Comparison of ENCODE assay signal across 25 cellular contexts in genomic region chr7:144404911-144405310, GRCh38. TPM values are rescaled to one million over a fixed set of nuclear protein-coding genes. Genes with fewer than 3 reads are reported as not detected.
"Had no signal": no experiment of that assay in that cellular context is flagged by ENCODE, and none has a peak within 500 bp of the region (broad histone marks: within the 10 kb centered on the region; RNA-seq: fewer than 3 reads in every experiment).

No MANE protein-coding gene starts in this region.

- H3K4me3 ChIP-seq: coronary artery, dorsolateral prefrontal cortex, esophagus muscularis mucosa, suprapubic skin, thyroid gland, upper lobe of left lung, uterus had no signal

- ATAC-seq: foreskin keratinocyte; left colon; naive thymus-derived CD4-positive, alpha-beta T cell; right cardiac atrium; stimulated activated effector memory CD8-positive, alpha-beta T cell treated with anti-CD3 and anti-CD28 coated beads, Interleukin-12 subunit alpha, Interleukin-12 subunit beta, amount 100 ng/mL, for 72 hours; stimulated activated naive CD8-positive, alpha-beta T cell treated with anti-CD3 and anti-CD28 coated beads, Interleukin-15, Interleukin-2, amounts not matched to agents 100 U/mL and 50 U/mL, for 24 hours had no signal

- DNase-seq: dorsolateral prefrontal cortex; effector CD8-positive, alpha-beta T cell; foreskin keratinocyte; left colon; naive thymus-derived CD4-positive, alpha-beta T cell; posterior cingulate gyrus; right cardiac atrium; small intestine; stimulated activated CD4-positive, alpha-beta T cell treated with anti-CD3 and anti-CD28 coated beads, Interleukin-12 subunit alpha, Interleukin-12 subunit beta, amount 100 ng/mL, for 4 hours; stimulated activated CD4-positive, alpha-beta T cell treated with anti-CD3 and anti-CD28 coated beads, Interleukin-2, amount 100 ng/mL, for 48 hours; stimulated activated naive CD8-positive, alpha-beta T cell treated with anti-CD3 and anti-CD28 coated beads, Interleukin-15, Interleukin-2, amounts not matched to agents 100 U/mL and 50 U/mL, for 24 hours; thyroid gland; upper lobe of left lung; uterus had no signal

RNA-seq across cellular contexts. Expression of gene NOBOX, which starts 1.4 kb away (rescaled TPM):
- total RNA-seq: chondrocyte; esophagus muscularis mucosa; foreskin keratinocyte; kidney epithelial cell; left colon; liver; lung microvascular endothelial cell; mesenteric fat pad; mononuclear cell; naive thymus-derived CD4-positive, alpha-beta T cell; osteocyte; right cardiac atrium; suprapubic skin; thyroid gland; upper lobe of left lung; uterus had no signal
